In the genomic region with DNA sequence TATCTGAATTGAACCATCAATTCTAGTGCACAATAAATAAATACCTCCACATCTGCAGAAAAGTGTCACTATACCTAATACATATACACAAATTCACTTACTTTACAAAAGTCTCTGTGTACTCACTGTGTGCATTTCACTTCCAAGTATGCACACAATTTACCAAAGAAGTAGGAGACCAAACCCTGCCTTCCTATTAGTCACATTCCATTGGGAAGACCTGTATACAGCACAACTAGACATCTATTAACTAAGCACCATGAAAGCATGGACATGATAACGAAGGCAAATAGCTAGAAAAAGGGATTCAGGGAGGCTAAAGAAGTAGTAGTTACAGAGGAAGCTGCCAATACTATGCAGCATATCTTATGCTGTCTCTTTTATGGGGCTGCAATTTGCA, we compare ENCODE assay signal across 21 cellular contexts.
"Had no signal": no experiment of that assay in that cellular context is flagged by ENCODE, and none has a peak within 500 bp of the region (broad histone marks: within the 10 kb centered on the region; RNA-seq: fewer than 3 reads in every experiment).

No MANE protein-coding gene starts in this region.

- H3K27me3 Mint-ChIP-seq: activated naive CD8-positive, alpha-beta T cell treated with anti-CD3 and anti-CD28 coated beads, Interleukin-2, amount 10 ng/mL, durations not matched to agents 7 days and 5 days had no signal

- H3K9ac ChIP-seq: neural progenitor cell had no signal

- H3K9me3 Mint-ChIP-seq: activated naive CD8-positive, alpha-beta T cell treated with anti-CD3 and anti-CD28 coated beads, Interleukin-2, amount 10 ng/mL, durations not matched to agents 7 days and 5 days; endodermal cell; neural progenitor cell had no signal

- H3K36me3 ChIP-seq: gastroesophageal sphincter, heart left ventricle, left ventricle myocardium inferior, neural progenitor cell, right atrium auricular region, upper lobe of right lung had no signal

- H3K4me1 ChIP-seq: body of pancreas, gastroesophageal sphincter, neural progenitor cell, right atrium auricular region had no signal

- H3K27me3 ChIP-seq: body of pancreas, right atrium auricular region, upper lobe of right lung had no signal

- H3K4me1 Mint-ChIP-seq: neural progenitor cell had no signal

- H3K27ac Mint-ChIP-seq: activated naive CD8-positive, alpha-beta T cell treated with anti-CD3 and anti-CD28 coated beads, Interleukin-2, amount 10 ng/mL, durations not matched to agents 7 days and 5 days; endodermal cell; neural progenitor cell; progenitor cell of endocrine pancreas had no signal

- H3K27ac ChIP-seq: body of pancreas, dorsolateral prefrontal cortex, gastroesophageal sphincter, heart left ventricle, left ventricle myocardium inferior, neural progenitor cell, right atrium auricular region, upper lobe of right lung had no signal

- H3K9me3 ChIP-seq: body of pancreas, gastroesophageal sphincter, heart left ventricle, left ventricle myocardium inferior, right atrium auricular region, upper lobe of right lung had no signal

- ATAC-seq: activated CD4-positive, CD25-positive, alpha-beta regulatory T cell treated with anti-CD3 and anti-CD28 coated beads, Interleukin-2, amount 50 U/mL, for 24 hours; body of pancreas; gastroesophageal sphincter; heart left ventricle had no signal

- H3K36me3 Mint-ChIP-seq: activated naive CD8-positive, alpha-beta T cell treated with anti-CD3 and anti-CD28 coated beads, Interleukin-2, amount 10 ng/mL, durations not matched to agents 7 days and 5 days; neural progenitor cell had no signal

- H3K4me2 ChIP-seq: neural progenitor cell had no signal

- H3K4me3 ChIP-seq: body of pancreas, dorsolateral prefrontal cortex, gastroesophageal sphincter, heart left ventricle, left ventricle myocardium inferior, neural progenitor cell, right atrium auricular region, upper lobe of right lung had no signal

- DNase-seq: activated CD8-positive, alpha-beta memory T cell treated with anti-CD3 and anti-CD28 coated beads for 24 hours; activated CD8-positive, alpha-beta memory T cell treated with anti-CD3 and anti-CD28 coated beads, Interleukin-2, amount 50 U/mL, for 48 hours; activated naive CD8-positive, alpha-beta T cell treated with anti-CD3 and anti-CD28 coated beads, Interleukin-2, amount 10 ng/mL, durations not matched to agents 7 days and 5 days; amygdala; body of pancreas; dorsolateral prefrontal cortex; endodermal cell; heart left ventricle; left ventricle myocardium inferior; mammary epithelial cell; stimulated activated CD4-positive, alpha-beta T cell treated with anti-CD3 and anti-CD28 coated beads, Interleukin-12 subunit alpha, Interleukin-12 subunit beta, amount 100 ng/mL, for 4 hours; stimulated activated CD4-positive, alpha-beta T cell treated with anti-CD3 and anti-CD28 coated beads, Interleukin-1b, Interleukin-23, amount 100 ng/mL, for 48 hours; stimulated activated CD8-positive, alpha-beta memory T cell treated with anti-CD3 and anti-CD28 coated beads, Interleukin-4, amount 100 ng/mL, for 48 hours; stimulated activated naive CD4-positive, alpha-beta T cell; T-helper 9 cell; upper lobe of right lung had no signal

- H2AFZ ChIP-seq: neural progenitor cell had no signal

- H3K4me3 Mint-ChIP-seq: activated naive CD8-positive, alpha-beta T cell treated with anti-CD3 and anti-CD28 coated beads, Interleukin-2, amount 10 ng/mL, durations not matched to agents 7 days and 5 days; endodermal cell; neural progenitor cell had no signal
